8 cellular contexts compared by ENCODE assay signal in genomic region chr11:47185305-47186075, GRCh38. TPM values are rescaled to one million over a fixed set of nuclear protein-coding genes. Genes with fewer than 3 reads are reported as not detected.
DNase-seq lines count a peak whose midpoint lies in the region; ATAC-seq and TF ChIP-seq lines count a peak whose summit lies in the region.

No MANE protein-coding gene starts in this region.

- in situ Hi-C loops in Panc1 (cut with HindIII; ENCODE audit: low pct_unique_long_range_greater_than_20kb, low sequenced_read_pairs), result no loop called here

- DNase-seq in activated CD4-positive, alpha-beta T cell treated with anti-CD3 and anti-CD28 coated beads for 48 hours, result peak; percentile 27
- DNase-seq in activated CD4-positive, alpha-beta T cell treated with anti-CD3 and anti-CD28 coated beads, Interleukin-2, amount 50 U/mL, for 4 hours, result no peak
- no peak for DNase-seq in Panc1 (ENCODE audit: low read depth, low spot score)
- peak; percentile 36 for DNase-seq in dedifferentiated amniotic fluid mesenchymal stem cell (ENCODE audit: extremely low spot score)
- peak in 1 of 2 donors; percentile 92 for DNase-seq in lower leg skin (ENCODE audit: low spot score in 2 of 2)
- DNase-seq in thyroid gland, result peak; percentile 87
- DNase-seq in NCI-H1930 (lab: John Stamatoyannopoulos, UW), result no peak
- no peak for DNase-seq in NCI-H774 (lab: John Stamatoyannopoulos, UW)

- 3 to 5% methylated on average over 36 to 39 of the region's 50 CpGs for WGBS in lower leg skin, 2 donors
- 9 to 12% methylated on average over 11 to 30 of the region's 50 CpGs for WGBS in thyroid gland, 2 donors

- peak overlapping the region; percentile 56 to 64 for H3K4me3 ChIP-seq in Panc1 (ENCODE audit: low read depth in 2 of 2, low read length in 2 of 2)
- peak overlapping the region; percentile 53 for H3K4me3 ChIP-seq in lower leg skin (ENCODE audit: low read depth, poor library complexity, severe bottlenecking)
- peak overlapping the region; percentile 50 to 91 (median 87) for H3K4me3 ChIP-seq in thyroid gland (replicated peaks in 1 of 3)

- TF ChIP-seq CTCF in Panc1 (IDR thresholded peaks at IDR 0.05) (no peak), lower leg skin (IDR thresholded peaks at IDR 0.05) (no peak), thyroid gland (IDR thresholded peaks at IDR 0.05) (no peak)

- H3K36me3 ChIP-seq in Panc1 (ENCODE audit: control insufficient read depth, insufficient read depth, low read length), result no peaks in the 10 kb centered on the region
- no peaks in the 10 kb centered on the region for H3K36me3 ChIP-seq in thyroid gland

- POLR2A ChIA-PET in Panc1 (lab: Charles Lee), result interaction anchor here (0.6 to 1.4 kb wide), 3 partner anchors 29 to 72 kb away, joined by 3 to 14 read pairs (median 7); partner anchors contain the start of genes DDB2 and NR1H3

- H3K9me3 ChIP-seq in Panc1 (ENCODE audit: control insufficient read depth, insufficient read depth, low read depth, low read length) (no peaks in the 10 kb centered on the region), thyroid gland (no peaks in the 10 kb centered on the region)

- peak; percentile 29 for ATAC-seq in Panc1

- H3K27ac ChIP-seq in Panc1 (ENCODE audit: low read length), result peak overlapping the region; percentile 55
- H3K27ac ChIP-seq in thyroid gland, result peak overlapping the region; percentile 79 to 96 (median 84)

- H3K27me3 ChIP-seq in Panc1 (ENCODE audit: control insufficient read depth, insufficient read depth, low read length) (no peaks in the 10 kb centered on the region), thyroid gland (no peaks in the 10 kb centered on the region)

- intact Hi-C loops in Panc1 (cut with micrococcal nuclease; ENCODE audit: unreplicated experiment) (no loop called here), lower leg skin (cut with DNase I; ENCODE audit: low total_unique reads) (loop anchor here (10.0 kb wide), 1 partner anchor 169 kb away; the partner anchor contains the start of gene MYBPC3), thyroid gland (cut with DNase I) (no loop called here)

- H3K4me1 ChIP-seq in Panc1 (ENCODE audit: control insufficient read depth, insufficient read depth, low read length) (peaks cover 30% of the 10 kb centered on the region), thyroid gland (peaks cover 27 to 38% of the 10 kb centered on the region in 2 donors)

- CTCF ChIA-PET in Panc1 (lab: Charles Lee), result interaction anchor here (0.6 to 1.0 kb wide), 2 partner anchors 74 to 347 kb away, joined by 3 read pairs; no protein-coding TSS in a partner anchor

- TF ChIP-seq POLR2A in lower leg skin (IDR thresholded peaks at IDR 0.05) (no peak), thyroid gland (IDR thresholded peaks at IDR 0.05) (peak; percentile 77 to 81)

- no TSS peak for BruUV-seq in Panc1 (replicated peaks; lab: Mats Ljungman, UMichigan)

RNA-seq across cellular contexts. Expression of gene PACSIN3, which starts 0.7 kb away (rescaled TPM):
- total RNA-seq in Panc1 (2021; ENCODE audit: unreplicated experiment) (45.3 TPM), lower leg skin (10 to 100 TPM; 47.7 to 73.5 (median 58.4) TPM), thyroid gland (10 to 100 TPM; 43.6 to 71.6 (median 54.2) TPM)
- 60.0 TPM for polyA plus RNA-seq in Panc1 (2012; ENCODE audit: insufficient read length)

RNA-seq across cellular contexts. Expression of gene ARFGAP2, which starts 8.8 kb away (rescaled TPM):
- total RNA-seq in Panc1 (2021; ENCODE audit: unreplicated experiment) (61.4 TPM), lower leg skin (100 to 1,000 TPM; 105 to 239 (median 157) TPM), thyroid gland (100 to 1,000 TPM; 145 to 194 (median 160) TPM)
- polyA plus RNA-seq in Panc1 (2012; ENCODE audit: insufficient read length), result 37.5 TPM

RNA-seq across cellular contexts. Expression of gene DDB2, which starts 29.3 kb away (rescaled TPM):
- 33.6 TPM for total RNA-seq in Panc1 (2021; ENCODE audit: unreplicated experiment)
- 20.3 TPM for polyA plus RNA-seq in Panc1 (2012; ENCODE audit: insufficient read length)
- 10 to 100 TPM; 53.2 to 85.7 (median 66.0) TPM for total RNA-seq in lower leg skin
- total RNA-seq in thyroid gland, result 10 to 100 TPM; 10.6 to 19.3 (median 12.9) TPM

Comparison
In these comparisons a context has a peak if more than half of its experiments do, and no peak if none do; other contexts are left out.
1. DNase-seq: peak in activated CD4-positive, alpha-beta T cell treated with anti-CD3 and anti-CD28 coated beads for 48 hours (single experiment), dedifferentiated amniotic fluid mesenchymal stem cell (single experiment) and thyroid gland (2 of 2); none in activated CD4-positive, alpha-beta T cell treated with anti-CD3 and anti-CD28 coated beads, Interleukin-2, amount 50 U/mL, for 4 hours (0 of 2), Panc1 (single experiment), NCI-H1930 (0 of 2) and NCI-H774 (single experiment).
2. POLR2A ChIP-seq: peak in thyroid gland (2 of 2); none in lower leg skin (0 of 2).
3. Peak in every context shown above with its lines, with median percentiles within 50 percentile points of each other: H3K4me3 ChIP-seq.